9 cellular contexts compared by ENCODE assay signal in genomic region chr4:176902710-176903323, GRCh38.
A peak's percentile ranks its signal among the peaks of the same experiment; 100 is the strongest.
DNase-seq lines count a peak whose midpoint lies in the region; ATAC-seq and TF ChIP-seq lines count a peak whose summit lies in the region.
"Had no signal": no experiment of that assay in that cellular context is flagged by ENCODE, and none has a peak within 500 bp of the region (broad histone marks: within the 10 kb centered on the region; RNA-seq: fewer than 3 reads in every experiment).

No MANE protein-coding gene starts in this region.

- H3K9me3 ChIP-seq in WERI-Rb-1 (ENCODE audit: severe bottlenecking), result no peaks in the 10 kb centered on the region

- no peaks in the 10 kb centered on the region for H3K36me3 ChIP-seq in WERI-Rb-1

- no peaks in the 10 kb centered on the region for H3K27me3 ChIP-seq in WERI-Rb-1 (ENCODE audit: insufficient read depth, low read depth, severe bottlenecking)

- H3K27ac ChIP-seq in WERI-Rb-1, result no peak overlapping the region

- no peak overlapping the region for H3K4me3 ChIP-seq in fibroblast of pulmonary artery (replicated peaks; ENCODE audit: low read depth, low read length)
- no peak overlapping the region for H3K4me3 ChIP-seq in WERI-Rb-1 (ENCODE audit: low read depth, low read length)
- H3K4me3 ChIP-seq: K562 had no signal

- in situ Hi-C loops in GM13976 (cut with MboI; ENCODE audit: low sequenced_read_pairs, unreplicated experiment), result no loop called here

- peak; percentile 98 for ATAC-seq in GM21786 (IDR thresholded peaks at IDR 0.05; ENCODE audit: unreplicated experiment)
- ATAC-seq: K562 had no signal

- DNase-seq in GM13976 (ENCODE audit: low spot score) (peak; percentile 48), Kasumi-1 (lab: John Stamatoyannopoulos, UW) (peak; percentile 41 to 46), fibroblast of pulmonary artery (ENCODE audit: low read depth) (peak; percentile 67), NCI-H510A treated with DMSO at 0.1 percent for 48 hours (lab: John Stamatoyannopoulos, UW) (no peak), WERI-Rb-1 (no peak), ecto neural progenitor cell (ENCODE audit: low spot score) (no peak)
- DNase-seq in activated CD4-positive, alpha-beta T cell treated with anti-CD3 and anti-CD28 coated beads for 48 hours, result no peak

- TF ChIP-seq CTCF in GM13976 (IDR thresholded peaks at IDR 0.05; ENCODE audit: borderline replicate concordance, control extremely low read depth, extremely low read depth, insufficient read depth, missing control alignments) (no peak), fibroblast of pulmonary artery (IDR thresholded peaks at IDR 0.05; ENCODE audit: low read length, missing control alignments) (no peak), WERI-Rb-1 (IDR thresholded peaks at IDR 0.05; ENCODE audit: low read depth, low read length) (no peak)

Comparison
In these comparisons a context has a peak if more than half of its experiments do, and no peak if none do; other contexts are left out.
1. DNase-seq: peak in GM13976 (single experiment), Kasumi-1 (2 of 2) and fibroblast of pulmonary artery (single experiment); none in NCI-H510A treated with DMSO at 0.1 percent for 48 hours (single experiment), WERI-Rb-1 (single experiment), ecto neural progenitor cell (single experiment) and activated CD4-positive, alpha-beta T cell treated with anti-CD3 and anti-CD28 coated beads for 48 hours (single experiment).